Comparison of ENCODE assay signal across 12 cellular contexts in the genomic region with DNA sequence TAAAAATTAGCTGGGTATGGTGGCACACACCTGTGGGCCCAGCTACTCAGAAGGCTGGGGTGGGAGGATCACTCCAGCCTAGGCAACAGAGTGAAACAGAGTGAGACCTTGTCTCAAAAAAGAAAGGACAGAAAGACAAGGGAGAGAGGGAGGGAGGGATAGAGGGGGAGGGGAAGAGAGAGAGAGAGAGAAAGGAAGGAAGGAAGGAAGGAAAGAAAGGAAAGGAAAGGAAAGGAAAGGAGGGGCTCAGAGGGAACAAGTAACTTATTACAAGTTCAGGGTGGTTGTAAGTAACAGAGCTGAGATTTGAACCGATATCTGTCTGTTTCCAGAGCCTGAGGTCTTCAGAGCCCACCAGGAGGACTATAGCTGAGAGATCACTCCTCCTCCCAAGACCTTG. TPM values are rescaled to one million over a fixed set of nuclear protein-coding genes. Genes with fewer than 3 reads are reported as not detected.
DNase-seq lines count a peak whose midpoint lies in the region; ATAC-seq and TF ChIP-seq lines count a peak whose summit lies in the region.
"Had no signal": no experiment of that assay in that cellular context is flagged by ENCODE, and none has a peak within 500 bp of the region (broad histone marks: within the 10 kb centered on the region; RNA-seq: fewer than 3 reads in every experiment).

No MANE protein-coding gene starts in this region.

- no peak overlapping the region for H3K27ac ChIP-seq in CD8-positive, alpha-beta T cell (ENCODE audit: low read depth, low read length)
- peak overlapping the region in 3 of 4 donors; percentile 78 to 93 (median 91) for H3K27ac ChIP-seq in gastroesophageal sphincter
- peak overlapping the region in 7 of 8 donors; percentile 61 to 92 (median 82) for H3K27ac ChIP-seq in spleen
- H3K27ac ChIP-seq: upper lobe of right lung, WERI-Rb-1 had no signal

- peaks cover 59% of the 10 kb centered on the region for H3K36me3 Mint-ChIP-seq in CD8-positive, alpha-beta T cell
- peaks cover 54% of the 10 kb centered on the region for H3K36me3 Mint-ChIP-seq in activated T-helper 17 cell treated with anti-CD3 and anti-CD28 coated beads, Interleukin-2, amount 50 U/mL, for 72 hours (ENCODE audit: low read depth)

- H3K4me3 ChIP-seq in CD8-positive, alpha-beta T cell (ENCODE audit: low read depth, low read length) = no peak overlapping the region
- H3K4me3 ChIP-seq in gastroesophageal sphincter = no peak overlapping the region
- no peak overlapping the region for H3K4me3 ChIP-seq in spleen
- H3K4me3 ChIP-seq: upper lobe of right lung had no signal

- TF ChIP-seq EP300 in gastroesophageal sphincter (IDR thresholded peaks at IDR 0.05) = no peak

- no peak for TF ChIP-seq CTCF in CD8-positive, alpha-beta T cell (IDR thresholded peaks at IDR 0.05)
- TF ChIP-seq CTCF in gastroesophageal sphincter (IDR thresholded peaks at IDR 0.05) = no peak
- no peak for TF ChIP-seq CTCF in spleen (IDR thresholded peaks at IDR 0.05 in 8 of 11, conservative IDR thresholded peaks at IDR 0.05 in 3 of 11)

- DNase-seq in CD8-positive, alpha-beta T cell = no peak
- DNase-seq in spleen = no peak
- DNase-seq in NCI-H2171 treated with DMSO at 0.1 percent for 48 hours (lab: John Stamatoyannopoulos, UW) = no peak
- no peak for DNase-seq in activated CD4-positive, alpha-beta T cell treated with anti-CD3 and anti-CD28 coated beads for 1 hour
- DNase-seq: activated naive CD4-positive, alpha-beta T cell treated with anti-CD3 and anti-CD28 coated beads, Interleukin-2, amount 10 ng/mL, durations not matched to agents 7 days and 5 days; NCI-H2171; stimulated activated CD8-positive, alpha-beta memory T cell treated with anti-CD3 and anti-CD28 coated beads, Interleukin-4, amount 100 ng/mL, for 48 hours; upper lobe of right lung; WERI-Rb-1 had no signal

- H3K4me1 Mint-ChIP-seq in CD8-positive, alpha-beta T cell (ENCODE audit: low read depth) = peaks cover 19% of the 10 kb centered on the region
- peaks cover 4% of the 10 kb centered on the region for H3K4me1 Mint-ChIP-seq in activated T-helper 17 cell treated with anti-CD3 and anti-CD28 coated beads, Interleukin-2, amount 50 U/mL, for 72 hours

- 50 to 64% methylated on average over 1 of the region's 1 CpG for WGBS in gastroesophageal sphincter (ENCODE audit: low coverage in 1 of 2), 2 donors
- 67 to 89% (median 83%) methylated on average over 1 of the region's 1 CpG for WGBS in spleen, 5 donors

- no peak for ATAC-seq in CD8-positive, alpha-beta T cell
- no peak for ATAC-seq in activated T-helper 17 cell treated with anti-CD3 and anti-CD28 coated beads, Interleukin-2, amount 50 U/mL, for 72 hours (replicated peaks)
- no peak for ATAC-seq in gastroesophageal sphincter
- no peak for ATAC-seq in GM18505 (IDR thresholded peaks at IDR 0.05; ENCODE audit: unreplicated experiment)
- ATAC-seq: upper lobe of right lung had no signal

- TF ChIP-seq POLR2A in gastroesophageal sphincter (IDR thresholded peaks at IDR 0.05) (no peak), spleen (IDR thresholded peaks at IDR 0.05) (no peak), GM18505 (IDR thresholded peaks at IDR 0.05; ENCODE audit: borderline replicate concordance, extremely low read depth, insufficient read depth, insufficient read length) (no peak)

- H3K36me3 ChIP-seq in CD8-positive, alpha-beta T cell (ENCODE audit: insufficient read depth, low read length) = peaks cover 33% of the 10 kb centered on the region
- peaks cover 0 to 74% of the 10 kb centered on the region in 2 donors for H3K36me3 ChIP-seq in gastroesophageal sphincter
- peaks cover 0 to 99% (median 55%) of the 10 kb centered on the region in 6 donors for H3K36me3 ChIP-seq in spleen

- POLR2A ChIA-PET in CD8-positive, alpha-beta T cell (lab: Charles Lee) = no interaction called here

- H3K9me3 ChIP-seq in CD8-positive, alpha-beta T cell (ENCODE audit: low read length) = no peaks in the 10 kb centered on the region
- no peaks in the 10 kb centered on the region for H3K9me3 ChIP-seq in gastroesophageal sphincter
- no peaks in the 10 kb centered on the region for H3K9me3 ChIP-seq in spleen
- H3K9me3 ChIP-seq: upper lobe of right lung had no signal

- no peaks in the 10 kb centered on the region for H3K9me3 Mint-ChIP-seq in CD8-positive, alpha-beta T cell
- no peaks in the 10 kb centered on the region for H3K9me3 Mint-ChIP-seq in activated T-helper 17 cell treated with anti-CD3 and anti-CD28 coated beads, Interleukin-2, amount 50 U/mL, for 72 hours
- H3K9me3 Mint-ChIP-seq: activated naive CD4-positive, alpha-beta T cell treated with anti-CD3 and anti-CD28 coated beads, Interleukin-2, amount 10 ng/mL, durations not matched to agents 7 days and 5 days had no signal

- H3K27me3 Mint-ChIP-seq in CD8-positive, alpha-beta T cell (ENCODE audit: low read depth) = no peaks in the 10 kb centered on the region
- no peaks in the 10 kb centered on the region for H3K27me3 Mint-ChIP-seq in activated T-helper 17 cell treated with anti-CD3 and anti-CD28 coated beads, Interleukin-2, amount 50 U/mL, for 72 hours
- H3K27me3 Mint-ChIP-seq: activated naive CD4-positive, alpha-beta T cell treated with anti-CD3 and anti-CD28 coated beads, Interleukin-2, amount 10 ng/mL, durations not matched to agents 7 days and 5 days had no signal

- H3K4me1 ChIP-seq in CD8-positive, alpha-beta T cell (ENCODE audit: insufficient read depth, low read length) = no peaks in the 10 kb centered on the region
- peaks cover 0 to 55% (median 32%) of the 10 kb centered on the region in 3 donors for H3K4me1 ChIP-seq in gastroesophageal sphincter
- H3K4me1 ChIP-seq in spleen = peaks cover 30 to 65% (median 59%) of the 10 kb centered on the region in 6 donors

- H3K27me3 ChIP-seq in CD8-positive, alpha-beta T cell (ENCODE audit: insufficient read depth, low read length) = no peaks in the 10 kb centered on the region
- H3K27me3 ChIP-seq in gastroesophageal sphincter = no peaks in the 10 kb centered on the region
- H3K27me3 ChIP-seq in spleen (replicated peaks in 1 of 7) = no peaks in the 10 kb centered on the region
- H3K27me3 ChIP-seq: upper lobe of right lung had no signal

- CTCF ChIA-PET in CD8-positive, alpha-beta T cell (lab: Charles Lee) = interaction anchor here (1.3 to 9.7 kb wide), 2 partner anchors 9 to 10 kb away, joined by 3 to 87 read pairs; a partner anchor contains a TSS

- H3K27ac Mint-ChIP-seq in CD8-positive, alpha-beta T cell = peak overlapping the region; percentile 27
- peak overlapping the region; percentile 65 for H3K27ac Mint-ChIP-seq in activated T-helper 17 cell treated with anti-CD3 and anti-CD28 coated beads, Interleukin-2, amount 50 U/mL, for 72 hours
- H3K27ac Mint-ChIP-seq: activated naive CD4-positive, alpha-beta T cell treated with anti-CD3 and anti-CD28 coated beads, Interleukin-2, amount 10 ng/mL, durations not matched to agents 7 days and 5 days had no signal

- intact Hi-C loops in CD8-positive, alpha-beta T cell (cut with DNase I, micrococcal nuclease) = no loop called here
- intact Hi-C loops in spleen (cut with DNase I; ENCODE audit: low total_unique reads) = loop anchor here (10.0 kb wide), 1 partner anchor 213 kb away; no protein-coding TSS in a partner anchor

- no peak overlapping the region for H3K4me3 Mint-ChIP-seq in CD8-positive, alpha-beta T cell
- no peak overlapping the region for H3K4me3 Mint-ChIP-seq in activated T-helper 17 cell treated with anti-CD3 and anti-CD28 coated beads, Interleukin-2, amount 50 U/mL, for 72 hours
- H3K4me3 Mint-ChIP-seq: activated naive CD4-positive, alpha-beta T cell treated with anti-CD3 and anti-CD28 coated beads, Interleukin-2, amount 10 ng/mL, durations not matched to agents 7 days and 5 days had no signal

RNA-seq across cellular contexts. Expression of a gene that starts 8.3 kb away (rescaled TPM):
- 10 to 100 TPM; 16.7 to 18.4 TPM for total RNA-seq in CD8-positive, alpha-beta T cell
- 10 to 100 TPM in 1 of 2 donors, 1 to 10 TPM in 1; 8.0 to 13.0 TPM for total RNA-seq in activated T-helper 17 cell treated with anti-CD3 and anti-CD28 coated beads, Interleukin-2, amount 50 U/mL, for 72 hours
- 10 to 100 TPM; 16.9 to 27.4 (median 22.1) TPM for total RNA-seq in gastroesophageal sphincter
- 10 to 100 TPM; 32.2 to 51.2 (median 39.7) TPM for total RNA-seq in spleen
- 10 to 100 TPM; 27.8 to 78.3 (median 63.2) TPM for polyA plus RNA-seq in spleen

RNA-seq across cellular contexts. Expression of a gene that starts 13.2 kb away (rescaled TPM):
- total RNA-seq in CD8-positive, alpha-beta T cell = 100 to 1,000 TPM; 503 to 513 TPM
- 1,000 to 10,000 TPM; 7,000 to 9,788 TPM for total RNA-seq in activated T-helper 17 cell treated with anti-CD3 and anti-CD28 coated beads, Interleukin-2, amount 50 U/mL, for 72 hours
- 1,000 to 10,000 TPM; 1,868 to 3,239 (median 2,463) TPM for total RNA-seq in gastroesophageal sphincter
- total RNA-seq in spleen = 1,000 to 10,000 TPM in 5 of 7 donors, 100 to 1,000 TPM in 2; 998 to 1,580 (median 1,404) TPM
- 1,000 to 10,000 TPM; 1,133 to 1,680 (median 1,180) TPM for polyA plus RNA-seq in spleen

RNA-seq across cellular contexts. Expression of a gene that starts 20.5 kb away (rescaled TPM):
- 10 to 100 TPM; 74.4 to 83.6 TPM for total RNA-seq in CD8-positive, alpha-beta T cell
- total RNA-seq in activated T-helper 17 cell treated with anti-CD3 and anti-CD28 coated beads, Interleukin-2, amount 50 U/mL, for 72 hours = 100 to 1,000 TPM in 1 of 2 donors, 10 to 100 TPM in 1; 61.6 to 133 TPM
- total RNA-seq in gastroesophageal sphincter (10 to 100 TPM; 22.5 to 49.8 (median 26.8) TPM), spleen (10 to 100 TPM; 37.0 to 58.7 (median 47.5) TPM)
- 10 to 100 TPM; 25.8 to 40.7 (median 37.6) TPM for polyA plus RNA-seq in spleen

RNA-seq across cellular contexts. Expression of a gene that starts 53.7 kb away (rescaled TPM):
- total RNA-seq in CD8-positive, alpha-beta T cell = 10 to 100 TPM; 11.7 to 13.4 TPM
- total RNA-seq in activated T-helper 17 cell treated with anti-CD3 and anti-CD28 coated beads, Interleukin-2, amount 50 U/mL, for 72 hours = 100 to 1,000 TPM; 167 to 176 TPM
- total RNA-seq in gastroesophageal sphincter = 10 to 100 TPM; 21.2 to 28.0 (median 24.8) TPM
- total RNA-seq in spleen = 10 to 100 TPM; 29.9 to 49.2 (median 39.6) TPM
- 10 to 100 TPM; 12.0 to 14.1 (median 14.0) TPM for polyA plus RNA-seq in spleen

RNA-seq across cellular contexts. Expression of a gene that starts 54.5 kb away (rescaled TPM):
- 10 to 100 TPM; 17.4 to 18.4 TPM for total RNA-seq in CD8-positive, alpha-beta T cell
- total RNA-seq in activated T-helper 17 cell treated with anti-CD3 and anti-CD28 coated beads, Interleukin-2, amount 50 U/mL, for 72 hours = 100 to 1,000 TPM; 262 to 317 TPM
- 10 to 100 TPM; 51.0 to 99.3 (median 66.0) TPM for total RNA-seq in gastroesophageal sphincter
- total RNA-seq in spleen = 10 to 100 TPM; 34.0 to 94.0 (median 89.3) TPM
- 100 to 1,000 TPM in 2 of 3 donors, 10 to 100 TPM in 1; 73.4 to 137 (median 109) TPM for polyA plus RNA-seq in spleen
